20 cellular contexts compared by ENCODE assay signal in the genomic region with DNA sequence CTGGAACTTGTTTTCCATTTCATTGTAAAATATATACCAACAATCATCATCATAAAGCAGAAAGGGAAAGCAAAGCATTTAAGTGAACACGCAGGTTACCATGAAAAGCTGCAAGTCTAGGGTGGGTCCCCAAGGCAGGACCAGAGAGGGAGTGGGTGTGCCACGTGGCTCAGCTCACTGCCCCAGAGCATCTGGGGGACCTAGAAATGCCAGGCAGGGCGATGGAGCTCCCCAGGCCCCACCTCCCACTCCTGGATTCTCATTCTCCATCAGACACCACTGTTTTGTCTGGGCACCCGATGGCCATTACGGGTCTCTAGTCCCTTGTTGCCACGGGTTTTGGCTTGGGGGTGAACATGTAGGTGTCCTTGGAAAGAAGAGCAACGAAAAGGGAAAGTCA. TPM values are rescaled to one million over a fixed set of nuclear protein-coding genes. Genes with fewer than 3 reads are reported as not detected.
A peak's percentile ranks its signal among the peaks of the same experiment; 100 is the strongest.
DNase-seq lines count a peak whose midpoint lies in the region; ATAC-seq, FAIRE-seq and TF ChIP-seq lines count a peak whose summit lies in the region.
"Had no signal": no experiment of that assay in that cellular context is flagged by ENCODE, and none has a peak within 500 bp of the region (broad histone marks: within the 10 kb centered on the region; RNA-seq: fewer than 3 reads in every experiment).

No MANE protein-coding gene starts in this region.

- ATAC-seq in T-helper 17 cell (no peak), upper lobe of left lung (ENCODE audit: low FRiP score in 2 of 2) (no peak), HG03196 (IDR thresholded peaks at IDR 0.05; ENCODE audit: unreplicated experiment) (no peak)
- ATAC-seq: left lobe of liver had no signal

- peak overlapping the region; percentile 6 to 55 for H3K27ac ChIP-seq in small intestine (ENCODE audit: low read depth in 1 of 2, low read length in 1 of 2)
- H3K27ac ChIP-seq in upper lobe of left lung, result peak overlapping the region in 2 of 4 donors; percentile 35 to 54
- H3K27ac ChIP-seq: ascending aorta, testis had no signal

- H3K4me1 ChIP-seq in small intestine (ENCODE audit: control insufficient read depth in 2 of 2, insufficient read depth in 1 of 2, low read depth in 1 of 2, low read length in 1 of 2), result no peaks in the 10 kb centered on the region
- H3K4me1 ChIP-seq in upper lobe of left lung, result no peaks in the 10 kb centered on the region
- H3K4me1 ChIP-seq: ascending aorta, testis had no signal

- no peaks in the 10 kb centered on the region for H3K9me3 ChIP-seq in T-helper 17 cell (ENCODE audit: control insufficient read depth, low read length, poor library complexity, severe bottlenecking)
- H3K9me3 ChIP-seq in small intestine (ENCODE audit: control insufficient read depth, low read depth), result no peaks in the 10 kb centered on the region
- H3K9me3 ChIP-seq in upper lobe of left lung, result peaks cover 11 to 17% (median 12%) of the 10 kb centered on the region in 4 donors
- H3K9me3 ChIP-seq: testis had no signal

- H3K4me3 ChIP-seq in small intestine (ENCODE audit: low read depth in 1 of 2, low read length in 2 of 2) (no peak overlapping the region), upper lobe of left lung (no peak overlapping the region)
- H3K4me3 ChIP-seq: ascending aorta, testis had no signal

- H3K27me3 Mint-ChIP-seq in T-helper 17 cell (no peaks in the 10 kb centered on the region), brain (no peaks in the 10 kb centered on the region)

- peak; percentile 70 for DNase-seq in activated effector memory CD4-positive, alpha-beta T cell treated with anti-CD3 and anti-CD28 coated beads, Interleukin-2, amount 50 U/mL, for 16 hours
- no peak for DNase-seq in activated effector memory CD4-positive, alpha-beta T cell treated with Interleukin-2 at 50 U/mL for 16 hours
- DNase-seq in T-helper 17 cell, result no peak
- DNase-seq in small intestine, result no peak
- no peak for DNase-seq in upper lobe of left lung
- DNase-seq in AG20443 (ENCODE audit: low spot score), result no peak
- DNase-seq: COR-L47; endodermal cell; NCI-H1694; NCI-H2227 treated with DMSO at 0.1 percent for 48 hours; NCI-H774; nucleus accumbens; OCI-M1; stimulated activated CD8-positive, alpha-beta memory T cell treated with anti-CD3 and anti-CD28 coated beads, Interleukin-4, amount 100 ng/mL, for 48 hours; T1000; testis had no signal

- TF ChIP-seq EP300 in upper lobe of left lung (IDR thresholded peaks at IDR 0.05), result no peak

- H3K36me3 Mint-ChIP-seq in T-helper 17 cell (ENCODE audit: low read depth) (peaks cover 5% of the 10 kb centered on the region), brain (peaks cover 8% of the 10 kb centered on the region)

- 57 to 86% (median 70%) methylated on average over 7 of the region's 7 CpGs for WGBS in small intestine, 3 donors
- 72 to 73% methylated on average over 7 of the region's 7 CpGs for WGBS in upper lobe of left lung, 2 donors

- H3K4me3 Mint-ChIP-seq in T-helper 17 cell (peak overlapping the region; percentile 96), brain (peak overlapping the region in 3 of 5 experiments; percentile 21 to 82 (median 53))
- H3K4me3 Mint-ChIP-seq: endodermal cell had no signal

- H3K9me3 Mint-ChIP-seq in brain, result peaks cover 0 to 2% (median 0%) of the 10 kb centered on the region in 5 experiments
- H3K9me3 Mint-ChIP-seq: endodermal cell had no signal

- TF ChIP-seq CTCF in brain (conservative IDR thresholded peaks at IDR 0.05), result no peak
- TF ChIP-seq CTCF in upper lobe of left lung (IDR thresholded peaks at IDR 0.05), result no peak

- H3K27me3 ChIP-seq in small intestine (ENCODE audit: control insufficient read depth in 2 of 2, insufficient read depth in 2 of 2, low read length in 2 of 2), result no peaks in the 10 kb centered on the region
- H3K27me3 ChIP-seq in upper lobe of left lung, result no peaks in the 10 kb centered on the region
- H3K27me3 ChIP-seq: ascending aorta, testis had no signal

- no peak for FAIRE-seq in small intestine (lab: Jason Lieb, UNC)

- peak overlapping the region; percentile 100 for H3K27ac Mint-ChIP-seq in T-helper 17 cell
- peak overlapping the region in 3 of 5 experiments; percentile 98 to 99 (median 98) for H3K27ac Mint-ChIP-seq in brain
- H3K27ac Mint-ChIP-seq: endodermal cell had no signal

- no peak for TF ChIP-seq POLR2A in upper lobe of left lung (IDR thresholded peaks at IDR 0.05)

- H3K36me3 ChIP-seq in small intestine (ENCODE audit: control insufficient read depth in 2 of 2, insufficient read depth in 2 of 2, low read length in 2 of 2) (no peaks in the 10 kb centered on the region), upper lobe of left lung (no peaks in the 10 kb centered on the region)
- H3K36me3 ChIP-seq: ascending aorta had no signal

- peaks cover 89% of the 10 kb centered on the region for H3K4me1 Mint-ChIP-seq in T-helper 17 cell
- peaks cover 99% of the 10 kb centered on the region for H3K4me1 Mint-ChIP-seq in brain

RNA-seq across cellular contexts. Expression of a gene that starts 34.7 kb away (rescaled TPM):
- total RNA-seq in T-helper 17 cell, result 100 to 1,000 TPM; 167 to 174 TPM
- polyA plus RNA-seq in brain (ENCODE audit: insufficient read depth, low read depth, low replicate concordance), result 1.6 TPM
- 1 to 10 TPM in 1 of 3 donors, under 1 TPM in 2; 0.45 to 2.4 (median 0.54) TPM for polyA plus RNA-seq in small intestine
- 1 to 10 TPM; 1.1 to 4.5 (median 2.2) TPM for total RNA-seq in upper lobe of left lung

Comparison
In these comparisons a context has a peak if more than half of its experiments do, and no peak if none do; other contexts are left out.
1. RNA of a gene that starts 34.7 kb away (total RNA-seq): 167 to 174 TPM in T-helper 17 cell; 1.1 to 4.5 TPM in upper lobe of left lung; every median in the first group is over 10 times any median in the second.